ENCODE assay signal across 18 cellular contexts in the genomic region with DNA sequence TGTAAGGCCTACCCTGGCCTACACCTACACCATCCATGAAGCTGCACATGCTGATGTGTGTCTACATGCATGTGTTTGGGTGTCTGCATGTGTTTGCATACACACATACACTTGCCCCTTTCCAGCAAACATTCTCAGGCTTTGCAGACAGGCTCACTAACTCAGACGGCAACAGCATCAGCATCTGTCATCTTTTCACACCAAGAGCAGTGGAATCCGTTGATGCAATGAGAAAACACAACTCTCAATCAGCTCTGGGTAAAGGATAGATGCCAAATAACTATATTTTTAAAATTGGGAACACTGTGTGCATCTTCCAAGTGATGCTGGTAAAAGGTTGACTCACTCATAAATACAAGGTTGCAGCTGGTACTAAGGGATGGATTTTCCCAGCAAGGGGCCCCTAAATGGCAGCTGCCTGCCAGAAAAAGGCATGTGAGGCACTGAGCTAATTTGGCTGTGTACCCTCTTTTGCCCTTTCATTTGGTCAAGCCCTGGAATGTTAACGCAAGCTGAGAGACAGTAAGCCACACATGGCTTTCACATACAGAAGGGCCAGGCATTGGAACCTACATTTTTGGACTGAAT.
"Had no signal": no experiment of that assay in that cellular context is flagged by ENCODE, and none has a peak within 500 bp of the region (broad histone marks: within the 10 kb centered on the region; RNA-seq: fewer than 3 reads in every experiment).

No MANE protein-coding gene starts in this region.

- H3K9me3 Mint-ChIP-seq: activated naive CD4-positive, alpha-beta T cell treated with anti-CD3 and anti-CD28 coated beads, Interleukin-2, amount 50 U/mL, for 24 hours; activated T-helper 17 cell treated with anti-CD3 and anti-CD28 coated beads, Interleukin-2, amount 50 U/mL, for 72 hours; endodermal cell; mesothelial cell of epicardium; neural crest cell had no signal

- H3K79me2 ChIP-seq: parathyroid adenoma had no signal

- H3K9ac ChIP-seq: parathyroid adenoma had no signal

- H2AFZ ChIP-seq: parathyroid adenoma had no signal

- H3K27ac Mint-ChIP-seq: activated naive CD4-positive, alpha-beta T cell treated with anti-CD3 and anti-CD28 coated beads, Interleukin-2, amount 50 U/mL, for 24 hours; activated T-helper 17 cell treated with anti-CD3 and anti-CD28 coated beads, Interleukin-2, amount 50 U/mL, for 72 hours; endodermal cell; mesothelial cell of epicardium had no signal

- H3K27me3 ChIP-seq: brain microvascular endothelial cell, right atrium auricular region, testis, upper lobe of right lung had no signal

- H3K4me3 Mint-ChIP-seq: activated naive CD4-positive, alpha-beta T cell treated with anti-CD3 and anti-CD28 coated beads, Interleukin-2, amount 50 U/mL, for 24 hours; activated T-helper 17 cell treated with anti-CD3 and anti-CD28 coated beads, Interleukin-2, amount 50 U/mL, for 72 hours; endodermal cell; mesothelial cell of epicardium; neural crest cell had no signal

- H3K27ac ChIP-seq: brain microvascular endothelial cell, parathyroid adenoma, right atrium auricular region, SK-N-MC, testis, upper lobe of right lung had no signal

- H3K36me3 Mint-ChIP-seq: activated naive CD4-positive, alpha-beta T cell treated with anti-CD3 and anti-CD28 coated beads, Interleukin-2, amount 50 U/mL, for 24 hours; mesothelial cell of epicardium had no signal

- H3K4me1 Mint-ChIP-seq: activated naive CD4-positive, alpha-beta T cell treated with anti-CD3 and anti-CD28 coated beads, Interleukin-2, amount 50 U/mL, for 24 hours; activated T-helper 17 cell treated with anti-CD3 and anti-CD28 coated beads, Interleukin-2, amount 50 U/mL, for 72 hours; mesothelial cell of epicardium; neural crest cell had no signal

- H3K36me3 ChIP-seq: brain microvascular endothelial cell, right atrium auricular region, upper lobe of right lung had no signal

- H3K4me1 ChIP-seq: parathyroid adenoma, right atrium auricular region, testis, upper lobe of right lung had no signal

- H3K4me3 ChIP-seq: lung, right atrium auricular region, SK-N-MC, smooth muscle cell, testis, upper lobe of right lung had no signal

- H3K27me3 Mint-ChIP-seq: activated naive CD4-positive, alpha-beta T cell treated with anti-CD3 and anti-CD28 coated beads, Interleukin-2, amount 50 U/mL, for 24 hours; activated T-helper 17 cell treated with anti-CD3 and anti-CD28 coated beads, Interleukin-2, amount 50 U/mL, for 72 hours had no signal

- H3K9me3 ChIP-seq: right atrium auricular region, testis, upper lobe of right lung had no signal

- H3K4me2 ChIP-seq: smooth muscle cell had no signal

- DNase-seq: activated CD4-positive, alpha-beta T cell treated with anti-CD3 and anti-CD28 coated beads for 1 hour; activated CD4-positive, alpha-beta T cell treated with anti-CD3 and anti-CD28 coated beads, Interleukin-2, amount 50 U/mL, for 48 hours; brain microvascular endothelial cell; dermis blood vessel endothelial cell; islet precursor cell; stimulated activated naive CD8-positive, alpha-beta T cell treated with anti-CD3 and anti-CD28 coated beads, Interleukin-15, Interleukin-2, amounts not matched to agents 100 U/mL and 50 U/mL, for 24 hours; testis; upper lobe of right lung had no signal
